9 cellular contexts compared by ENCODE assay signal in genomic region chr11:59849551-59849950, GRCh38. TPM values are rescaled to one million over a fixed set of nuclear protein-coding genes. Genes with fewer than 3 reads are reported as not detected.
"Had no signal": no experiment of that assay in that cellular context is flagged by ENCODE, and none has a peak within 500 bp of the region (broad histone marks: within the 10 kb centered on the region; RNA-seq: fewer than 3 reads in every experiment).

No MANE protein-coding gene starts in this region.

RNA-seq across cellular contexts. Expression of gene CBLIF, which starts 4.3 kb away (rescaled TPM):
- total RNA-seq: LHCN-M2, MCF 10A, NCI-H460, OCI-LY7, PC-9, Right ventricle myocardium inferior, RPMI7951, SJCRH30 had no signal

RNA-seq across cellular contexts. Expression of gene TCN1, which starts 16.7 kb away (rescaled TPM):
- total RNA-seq: LHCN-M2, MCF 10A, NCI-H460, OCI-LY7, Right ventricle myocardium inferior, RPMI7951, SJCRH30 had no signal

RNA-seq across cellular contexts. Expression of gene OOSP3, which starts 29.0 kb away (rescaled TPM):
- total RNA-seq: LHCN-M2, MCF 10A, NCI-H460, OCI-LY7, PC-9, Right ventricle myocardium inferior, RPMI7951, SJCRH30, SK-MEL-5 had no signal
